ENCODE assay signal across 1 cellular context in genomic region chr2:111919362-111919761, GRCh38.
TF ChIP-seq lines count a peak whose summit lies in the region.

No MANE protein-coding gene starts in this region.

TF ChIP-seq in WTC11, 78 proteins besides CTCF, POLR2A, EP300 and RAD21 (continued from another document):
- TF ChIP-seq PREB (CRISPR knock-in tag; IDR thresholded peaks at IDR 0.05; ENCODE audit: borderline replicate concordance): no peak
- no peak for TF ChIP-seq ZNF317 (CRISPR knock-in tag; IDR thresholded peaks at IDR 0.05; ENCODE audit: borderline replicate concordance, low read depth)
